ENCODE assay signal across 7 cellular contexts in the genomic region with DNA sequence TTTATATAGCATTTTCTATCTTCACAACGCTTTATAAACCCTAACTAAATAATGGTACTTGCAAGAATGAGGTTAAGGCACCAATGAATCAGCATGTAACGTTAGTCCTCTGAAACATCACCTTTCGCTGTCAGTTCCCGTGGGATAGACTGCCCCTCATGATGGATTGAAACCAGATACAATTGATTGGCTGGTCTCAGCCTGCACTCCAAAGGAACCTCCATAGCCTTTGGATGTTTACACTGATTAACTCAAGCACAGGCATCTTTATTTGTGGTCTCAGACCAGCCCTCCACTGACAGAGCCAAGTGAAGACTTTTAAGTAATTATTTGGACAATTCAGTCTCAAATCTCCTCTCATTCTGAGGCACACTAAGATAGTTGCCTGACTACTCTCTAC. TPM values are rescaled to one million over a fixed set of nuclear protein-coding genes. Genes with fewer than 3 reads are reported as not detected.
"Had no signal": no experiment of that assay in that cellular context is flagged by ENCODE, and none has a peak within 500 bp of the region (broad histone marks: within the 10 kb centered on the region; RNA-seq: fewer than 3 reads in every experiment).

No MANE protein-coding gene starts in this region.

- H3K27ac ChIP-seq: GM23248, HL-60 had no signal

- ATAC-seq: K562 had no signal

- H3K9me3 Mint-ChIP-seq: H9 had no signal

- H3K4me3 Mint-ChIP-seq: H9 had no signal

- H3K27ac Mint-ChIP-seq: H9 had no signal

- H2AFZ ChIP-seq: GM23248 had no signal

- H3K4me3 ChIP-seq: GM23248, K562 had no signal

- DNase-seq: GM23248, H9, HCEC 1CT, IMR-90, KG1 had no signal

RNA-seq across cellular contexts. Expression of gene TENM2, which starts 26.8 kb away (rescaled TPM):
- total RNA-seq: K562 had no signal
- polyA plus RNA-seq: K562 had no signal
